ENCODE assay signal across 19 cellular contexts in genomic region chr17:73089322-73089721, GRCh38. TPM values are rescaled to one million over a fixed set of nuclear protein-coding genes. Genes with fewer than 3 reads are reported as not detected.
A peak's percentile ranks its signal among the peaks of the same experiment; 100 is the strongest.
DNase-seq lines count a peak whose midpoint lies in the region; ATAC-seq and TF ChIP-seq lines count a peak whose summit lies in the region.
"Had no signal": no experiment of that assay in that cellular context is flagged by ENCODE, and none has a peak within 500 bp of the region (broad histone marks: within the 10 kb centered on the region; RNA-seq: fewer than 3 reads in every experiment).

No MANE protein-coding gene starts in this region.

- intact Hi-C loops in activated naive CD4-positive, alpha-beta T cell treated with anti-CD3 and anti-CD28 coated beads for 36 hours (cut with micrococcal nuclease): no loop called here
- intact Hi-C loops in esophagus squamous epithelium (cut with DNase I): no loop called here

- 71 to 82% methylated on average over 6 of the region's 6 CpGs for WGBS in esophagus squamous epithelium, 2 donors

- H3K4me1 Mint-ChIP-seq in activated naive CD4-positive, alpha-beta T cell treated with anti-CD3 and anti-CD28 coated beads, Interleukin-2, amount 10 ng/mL, durations not matched to agents 7 days and 5 days: peaks cover 20% of the 10 kb centered on the region
- H3K4me1 Mint-ChIP-seq in activated naive CD4-positive, alpha-beta T cell treated with anti-CD3 and anti-CD28 coated beads for 36 hours (ENCODE audit: low read depth): peaks cover 34% of the 10 kb centered on the region

- H3K27ac ChIP-seq in esophagus squamous epithelium (peak overlapping the region in 3 of 4 donors; percentile 22 to 90 (median 35)), substantia nigra (ENCODE audit: low read depth, low read length, poor library complexity, severe bottlenecking) (peak overlapping the region; percentile 99)
- H3K27ac ChIP-seq: SJCRH30 had no signal

- TF ChIP-seq POLR2A in NB4 (IDR thresholded peaks at IDR 0.05; ENCODE audit: extremely low read depth, insufficient read length) (no peak), esophagus squamous epithelium (IDR thresholded peaks at IDR 0.05) (no peak)

- CTCF ChIA-PET in activated naive CD4-positive, alpha-beta T cell treated with anti-CD3 and anti-CD28 coated beads, Interleukin-2, amount 10 ng/mL, durations not matched to agents 7 days and 5 days (lab: Charles Lee): no interaction called here
- CTCF ChIA-PET in activated naive CD4-positive, alpha-beta T cell treated with anti-CD3 and anti-CD28 coated beads for 36 hours (lab: Charles Lee): interaction anchor here (0.5 to 1.0 kb wide), 3 partner anchors 96 to 361 kb away, joined by 3 to 7 read pairs (median 5); no protein-coding TSS in a partner anchor

- no peaks in the 10 kb centered on the region for H3K9me3 ChIP-seq in esophagus squamous epithelium
- H3K9me3 ChIP-seq: BE2C, HAP-1, SJCRH30 had no signal

- H3K27me3 Mint-ChIP-seq in activated naive CD4-positive, alpha-beta T cell treated with anti-CD3 and anti-CD28 coated beads, Interleukin-2, amount 10 ng/mL, durations not matched to agents 7 days and 5 days: peaks cover 4% of the 10 kb centered on the region
- no peaks in the 10 kb centered on the region for H3K27me3 Mint-ChIP-seq in activated naive CD4-positive, alpha-beta T cell treated with anti-CD3 and anti-CD28 coated beads for 36 hours (ENCODE audit: low read depth)

- no peaks in the 10 kb centered on the region for H3K27me3 ChIP-seq in esophagus squamous epithelium
- H3K27me3 ChIP-seq: BE2C had no signal

- TF ChIP-seq CTCF in NB4 (IDR thresholded peaks at IDR 0.05; ENCODE audit: low read depth, low read length): no peak
- TF ChIP-seq CTCF in esophagus squamous epithelium (IDR thresholded peaks at IDR 0.05): no peak

- no peak for ATAC-seq in HG03135 (IDR thresholded peaks at IDR 0.05; ENCODE audit: unreplicated experiment)
- ATAC-seq: GM23338 had no signal

- peak overlapping the region; percentile 61 for H3K27ac Mint-ChIP-seq in activated naive CD4-positive, alpha-beta T cell treated with anti-CD3 and anti-CD28 coated beads, Interleukin-2, amount 10 ng/mL, durations not matched to agents 7 days and 5 days
- no peak overlapping the region for H3K27ac Mint-ChIP-seq in activated naive CD4-positive, alpha-beta T cell treated with anti-CD3 and anti-CD28 coated beads for 36 hours
- H3K27ac Mint-ChIP-seq: GM23338 had no signal

- peaks cover 26% of the 10 kb centered on the region for H3K36me3 Mint-ChIP-seq in activated naive CD4-positive, alpha-beta T cell treated with anti-CD3 and anti-CD28 coated beads, Interleukin-2, amount 10 ng/mL, durations not matched to agents 7 days and 5 days
- H3K36me3 Mint-ChIP-seq in activated naive CD4-positive, alpha-beta T cell treated with anti-CD3 and anti-CD28 coated beads for 36 hours (ENCODE audit: low read depth): peaks cover 29% of the 10 kb centered on the region

- peaks cover 12 to 45% (median 21%) of the 10 kb centered on the region in 3 donors for H3K4me1 ChIP-seq in esophagus squamous epithelium
- H3K4me1 ChIP-seq: BE2C, SJCRH30 had no signal

- H3K36me3 ChIP-seq in esophagus squamous epithelium: peaks cover 0 to 46% (median 0%) of the 10 kb centered on the region in 3 donors
- H3K36me3 ChIP-seq: SJCRH30 had no signal

- no peak overlapping the region for H3K4me3 Mint-ChIP-seq in activated naive CD4-positive, alpha-beta T cell treated with anti-CD3 and anti-CD28 coated beads, Interleukin-2, amount 10 ng/mL, durations not matched to agents 7 days and 5 days
- no peak overlapping the region for H3K4me3 Mint-ChIP-seq in activated naive CD4-positive, alpha-beta T cell treated with anti-CD3 and anti-CD28 coated beads for 36 hours
- H3K4me3 Mint-ChIP-seq: GM23338 had no signal

- H3K4me3 ChIP-seq in NB4 (ENCODE audit: low read depth, low read length) (peak overlapping the region; percentile 83), esophagus squamous epithelium (no peak overlapping the region)
- H3K4me3 ChIP-seq: GM23338, HAP-1, SJCRH30 had no signal

- DNase-seq in activated naive CD4-positive, alpha-beta T cell treated with anti-CD3 and anti-CD28 coated beads, Interleukin-2, amount 10 ng/mL, durations not matched to agents 7 days and 5 days: no peak
- no peak for DNase-seq in activated naive CD4-positive, alpha-beta T cell treated with anti-CD3 and anti-CD28 coated beads for 36 hours
- no peak for DNase-seq in NB4 (ENCODE audit: low read depth)
- no peak for DNase-seq in esophagus squamous epithelium (lab: John Stamatoyannopoulos, UW)
- DNase-seq in substantia nigra (lab: John Stamatoyannopoulos, UW): peak in 1 of 49 donors; percentile 12
- no peak for DNase-seq in HCEC 1CT
- no peak for DNase-seq in effector CD4-positive, alpha-beta T cell
- DNase-seq: BE2C, DND-41, KG1, NCI-H1105 treated with DMSO at 0.1 percent for 48 hours, NCI-H2029 treated with DMSO at 0.1 percent for 48 hours, NCI-H2171, NCI-H345, NCI-H774, SJCRH30 had no signal

- no peaks in the 10 kb centered on the region for H3K9me3 Mint-ChIP-seq in activated naive CD4-positive, alpha-beta T cell treated with anti-CD3 and anti-CD28 coated beads, Interleukin-2, amount 10 ng/mL, durations not matched to agents 7 days and 5 days
- H3K9me3 Mint-ChIP-seq in activated naive CD4-positive, alpha-beta T cell treated with anti-CD3 and anti-CD28 coated beads for 36 hours: no peaks in the 10 kb centered on the region
- H3K9me3 Mint-ChIP-seq: GM23338 had no signal

RNA-seq across cellular contexts. Expression of gene SLC39A11, which starts 3.2 kb away (rescaled TPM):
- total RNA-seq in activated naive CD4-positive, alpha-beta T cell treated with anti-CD3 and anti-CD28 coated beads for 36 hours: 10 to 100 TPM; 14.0 to 16.4 TPM
- total RNA-seq in esophagus squamous epithelium: 10 to 100 TPM; 23.0 to 30.9 (median 27.6) TPM
